In the genomic region with DNA sequence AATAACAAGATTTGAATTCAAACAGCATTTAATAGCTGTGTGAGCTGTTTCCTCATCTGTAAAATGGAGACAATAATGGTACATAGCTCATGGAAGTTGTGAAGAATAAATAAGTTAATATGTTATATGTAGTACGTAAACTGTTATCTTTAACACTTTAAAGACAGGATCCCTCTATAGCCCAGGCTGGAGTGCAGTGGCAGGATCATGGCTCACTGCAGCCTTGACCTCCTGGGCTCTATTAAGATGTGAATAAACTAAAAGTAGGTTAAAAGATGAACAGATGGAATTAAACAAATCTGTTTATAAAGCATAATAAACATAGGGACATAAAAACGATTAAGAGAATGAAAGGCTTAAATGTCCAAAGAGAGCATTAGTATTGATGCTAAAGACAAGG, we compare ENCODE assay signal across 9 cellular contexts. TPM values are rescaled to one million over a fixed set of nuclear protein-coding genes. Genes with fewer than 3 reads are reported as not detected.
DNase-seq lines count a peak whose midpoint lies in the region; ATAC-seq, FAIRE-seq and TF ChIP-seq lines count a peak whose summit lies in the region.
"Had no signal": no experiment of that assay in that cellular context is flagged by ENCODE, and none has a peak within 500 bp of the region (broad histone marks: within the 10 kb centered on the region; RNA-seq: fewer than 3 reads in every experiment).

No MANE protein-coding gene starts in this region.

- peak overlapping the region; percentile 82 for H3K4me2 ChIP-seq in A549

- no peak for TF ChIP-seq POLR2A in A549 (IDR thresholded peaks at IDR 0.05; ENCODE audit: low read length)
- no peak for TF ChIP-seq POLR2A in breast epithelium (IDR thresholded peaks at IDR 0.05)

- H3K4me1 ChIP-seq in A549, result peaks cover 58% of the 10 kb centered on the region
- peaks cover 0 to 8% of the 10 kb centered on the region in 2 donors for H3K4me1 ChIP-seq in breast epithelium
- H3K4me1 ChIP-seq in mononuclear cell (ENCODE audit: insufficient read depth, low read length), result peaks cover 64% of the 10 kb centered on the region

- WGBS in A549 (ENCODE audit: missing lambda C conversion rate), result 11% methylated on average over 2 of the region's 2 CpGs

- H3K27ac ChIP-seq in A549 (peak overlapping the region in 1 of 2 experiments; percentile 47; a peak in 1 of 6 replicates), HL-60 (replicated peaks) (no peak overlapping the region), breast epithelium (peak overlapping the region; percentile 2 to 97)

- H3K9me3 ChIP-seq in A549 (no peaks in the 10 kb centered on the region), breast epithelium (no peaks in the 10 kb centered on the region), mononuclear cell (ENCODE audit: low read depth, low read length) (no peaks in the 10 kb centered on the region)

- H3K27me3 ChIP-seq in HL-60 (ENCODE audit: insufficient read depth, poor library complexity, severe bottlenecking), result no peaks in the 10 kb centered on the region
- no peaks in the 10 kb centered on the region for H3K27me3 ChIP-seq in breast epithelium
- H3K27me3 ChIP-seq in mononuclear cell (ENCODE audit: insufficient read depth, low read length), result no peaks in the 10 kb centered on the region

- no peak for FAIRE-seq in A549 (lab: Jason Lieb, UNC)
- FAIRE-seq: TTC549 had no signal

- TF ChIP-seq EP300 in A549 (IDR thresholded peaks at IDR 0.05), result no peak

- intact Hi-C loops in breast epithelium (cut with DNase I; ENCODE audit: low total_unique reads), result loop anchor here (5.0 kb wide), 1 partner anchor 60 kb away; the partner anchor contains the start of gene CDK19

- DNase-seq in A549 (ENCODE audit: low read depth in 1 of 2, low spot score in 1 of 2), result no peak
- no peak for DNase-seq in HL-60 (ENCODE audit: low read depth in 1 of 2, low spot score in 1 of 2)
- no peak for DNase-seq in breast epithelium (ENCODE audit: low spot score in 2 of 2)
- DNase-seq in glomerular visceral epithelial cell (ENCODE audit: extremely low spot score), result no peak
- DNase-seq in NCI-H2029 (lab: John Stamatoyannopoulos, UW), result no peak
- DNase-seq in dedifferentiated amniotic fluid mesenchymal stem cell (ENCODE audit: extremely low spot score), result no peak

- TF ChIP-seq CTCF in A549 (IDR thresholded peaks at IDR 0.05), result no peak
- no peak for TF ChIP-seq CTCF in HL-60 (IDR thresholded peaks at IDR 0.05; ENCODE audit: insufficient read depth, low read length)
- TF ChIP-seq CTCF in breast epithelium (IDR thresholded peaks at IDR 0.05), result no peak

- no peak for TF ChIP-seq RAD21 in A549 (conservative IDR thresholded peaks at IDR 0.05 in 1 of 2, IDR thresholded peaks at IDR 0.05 in 1 of 2)

- H3K36me3 ChIP-seq in breast epithelium, result no peaks in the 10 kb centered on the region

- POLR2A ChIA-PET in A549 (lab: Yijun Ruan, JAX), result interaction anchor here (6.8 kb wide), 1 partner anchor 62 kb away, joined by 162 read pairs; the partner anchor contains the start of gene CDK19

- H3K4me3 ChIP-seq in A549 (peak overlapping the region; percentile 86; the same call in 2 of the 3 replicates), HL-60 (replicated peaks; ENCODE audit: insufficient read depth, low read length) (peak overlapping the region; percentile 91), breast epithelium (peak overlapping the region; percentile 72 to 98 (median 93)), mononuclear cell (ENCODE audit: low read length) (peak overlapping the region; percentile 95)

- ATAC-seq in A549 (no peak), GM18511 (IDR thresholded peaks at IDR 0.05; ENCODE audit: unreplicated experiment) (no peak)

- CTCF ChIA-PET in A549 (lab: Yijun Ruan, JAX), result interaction anchor here (0.6 to 2.7 kb wide), 5 partner anchors 70 to 335 kb away, joined by 3 to 19 read pairs (median 3); no protein-coding TSS in a partner anchor

TF ChIP-seq in A549, 52 proteins besides CTCF, POLR2A, EP300 and RAD21:
- TF ChIP-seq KDM5A (IDR thresholded peaks at IDR 0.05) (no peak), NR3C1 (IDR thresholded peaks at IDR 0.05) (no peak), ESRRA (IDR thresholded peaks at IDR 0.05; ENCODE audit: borderline replicate concordance, low read length) (no peak), SMC3 (IDR thresholded peaks at IDR 0.05) (no peak)

RNA-seq across cellular contexts. Expression of gene AMD1, which starts 3.0 kb away (rescaled TPM):
- polyA plus RNA-seq in A549 (2011; rRNA removed) (106 and 147 TPM in 2 replicates), A549 (2017; fragmentation: RNase III; extraction: RNeasy Plus Mini Kit Qiagen cat#74134 plus additional on column Dnase treatment) (82.3 to 89.2 TPM (median 83.6 TPM) in 3 replicates)
- 21.5 and 23.1 TPM in 2 replicates for polyA plus RNA-seq in A549 (2012; cell fraction: cytosol; rRNA removed)
- polyA plus RNA-seq in A549 (2012; cell fraction: nucleus; rRNA removed), result 5.9 and 10.0 TPM in 2 replicates
- 42.2 and 46.0 TPM in 2 replicates for polyA minus RNA-seq in A549 (2011; rRNA and poly(A)+ RNA removed)
- total RNA-seq in breast epithelium (10 to 100 TPM; 50.2 to 74.8 (median 73.4) TPM), mononuclear cell (245 TPM)
